ENCODE assay signal across 11 cellular contexts in the genomic region with DNA sequence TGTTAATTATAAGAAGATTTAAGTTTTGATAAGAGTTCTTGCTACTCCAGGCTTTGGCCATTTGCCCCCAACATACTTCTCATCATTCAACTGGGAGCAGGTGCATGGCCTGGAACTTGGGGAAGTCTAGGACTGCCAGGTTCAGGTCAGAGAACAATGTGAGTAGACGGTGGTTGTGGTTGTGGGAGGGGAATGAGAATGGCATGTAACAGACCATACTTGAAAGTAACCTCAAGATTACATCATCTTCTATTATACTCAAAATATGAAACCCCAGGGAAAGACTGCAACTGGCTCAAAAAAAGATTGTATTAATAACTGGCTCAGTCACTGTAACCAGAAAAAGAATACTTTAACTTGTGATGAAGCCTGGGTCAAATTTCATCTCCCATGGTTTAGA.
DNase-seq lines count a peak whose midpoint lies in the region; ATAC-seq and TF ChIP-seq lines count a peak whose summit lies in the region.
"Had no signal": no experiment of that assay in that cellular context is flagged by ENCODE, and none has a peak within 500 bp of the region (broad histone marks: within the 10 kb centered on the region; RNA-seq: fewer than 3 reads in every experiment).

No MANE protein-coding gene starts in this region.

- DNase-seq in GM12865 (ENCODE audit: low read depth): peak; percentile 7
- peak; percentile 28 to 35 for DNase-seq in Kasumi-1 (lab: John Stamatoyannopoulos, UW)
- no peak for DNase-seq in effector memory CD8-positive, alpha-beta T cell
- no peak for DNase-seq in mucosa of descending colon
- DNase-seq in uterus: no peak
- DNase-seq: GF-D8, nephron progenitor cell had no signal

- H3K4me3 Mint-ChIP-seq in effector memory CD8-positive, alpha-beta T cell: no peak overlapping the region
- H3K4me3 Mint-ChIP-seq: IgD-negative memory B cell, nephron progenitor cell had no signal

- no peak for TF ChIP-seq POLR2A in uterus (IDR thresholded peaks at IDR 0.05)

- no peak overlapping the region for H3K4me3 ChIP-seq in GM12865 (ENCODE audit: low read depth, low read length)
- H3K4me3 ChIP-seq in mucosa of descending colon: no peak overlapping the region
- H3K4me3 ChIP-seq in uterus: no peak overlapping the region

- no peaks in the 10 kb centered on the region for H3K36me3 ChIP-seq in mucosa of descending colon (ENCODE audit: low read depth)
- peaks cover 0 to 1% of the 10 kb centered on the region in 2 donors for H3K36me3 ChIP-seq in uterus

- no peak for TF ChIP-seq CTCF in GM12865 (IDR thresholded peaks at IDR 0.05; ENCODE audit: insufficient read depth, low read depth, low read length, missing control alignments)
- no peak for TF ChIP-seq CTCF in mucosa of descending colon (IDR thresholded peaks at IDR 0.05)
- no peak for TF ChIP-seq CTCF in uterus (IDR thresholded peaks at IDR 0.05)

- H3K36me3 Mint-ChIP-seq in effector memory CD8-positive, alpha-beta T cell (ENCODE audit: insufficient read depth): no peaks in the 10 kb centered on the region
- H3K36me3 Mint-ChIP-seq: IgD-negative memory B cell had no signal

- peaks cover 0 to 4% of the 10 kb centered on the region in 2 donors for H3K9me3 Mint-ChIP-seq in effector memory CD8-positive, alpha-beta T cell
- H3K9me3 Mint-ChIP-seq: nephron progenitor cell had no signal

- intact Hi-C loops in mucosa of descending colon (cut with DNase I, micrococcal nuclease): no loop called here
- intact Hi-C loops in uterus (cut with DNase I; ENCODE audit: low total_unique reads): no loop called here

- no peaks in the 10 kb centered on the region for H3K4me1 ChIP-seq in mucosa of descending colon (ENCODE audit: low read depth)
- no peaks in the 10 kb centered on the region for H3K4me1 ChIP-seq in uterus

- no peaks in the 10 kb centered on the region for H3K27me3 ChIP-seq in uterus

- H3K27ac ChIP-seq in uterus: no peak overlapping the region

- no peaks in the 10 kb centered on the region for H3K27me3 Mint-ChIP-seq in effector memory CD8-positive, alpha-beta T cell
- H3K27me3 Mint-ChIP-seq: IgD-negative memory B cell had no signal

- ATAC-seq in GM21723 (IDR thresholded peaks at IDR 0.05; ENCODE audit: unreplicated experiment) (peak; percentile 73), GM19455 (IDR thresholded peaks at IDR 0.05; ENCODE audit: unreplicated experiment) (no peak), mucosa of descending colon (no peak), HG03095 (IDR thresholded peaks at IDR 0.05; ENCODE audit: unreplicated experiment) (no peak)
- peak; percentile 53 for ATAC-seq in effector memory CD8-positive, alpha-beta T cell (replicated peaks)

- H3K9me3 ChIP-seq in mucosa of descending colon (no peaks in the 10 kb centered on the region), uterus (no peaks in the 10 kb centered on the region)

- H3K4me1 Mint-ChIP-seq in effector memory CD8-positive, alpha-beta T cell (ENCODE audit: low read depth in 2 of 2): no peaks in the 10 kb centered on the region
- H3K4me1 Mint-ChIP-seq: nephron progenitor cell had no signal

- no peak overlapping the region for H3K27ac Mint-ChIP-seq in effector memory CD8-positive, alpha-beta T cell
- H3K27ac Mint-ChIP-seq: IgD-negative memory B cell, nephron progenitor cell had no signal

Comparison
In these comparisons a context has a peak if more than half of its experiments do, and no peak if none do; other contexts are left out.
1. DNase-seq: peak in GM12865 (single experiment) and Kasumi-1 (2 of 2); none in effector memory CD8-positive, alpha-beta T cell (0 of 3), mucosa of descending colon (0 of 3) and uterus (0 of 2).
2. ATAC-seq: peak in GM21723 (single experiment) and effector memory CD8-positive, alpha-beta T cell (single experiment); none in GM19455 (single experiment), mucosa of descending colon (single experiment) and HG03095 (single experiment).